Comparison of ENCODE assay signal across 23 cellular contexts in the genomic region with DNA sequence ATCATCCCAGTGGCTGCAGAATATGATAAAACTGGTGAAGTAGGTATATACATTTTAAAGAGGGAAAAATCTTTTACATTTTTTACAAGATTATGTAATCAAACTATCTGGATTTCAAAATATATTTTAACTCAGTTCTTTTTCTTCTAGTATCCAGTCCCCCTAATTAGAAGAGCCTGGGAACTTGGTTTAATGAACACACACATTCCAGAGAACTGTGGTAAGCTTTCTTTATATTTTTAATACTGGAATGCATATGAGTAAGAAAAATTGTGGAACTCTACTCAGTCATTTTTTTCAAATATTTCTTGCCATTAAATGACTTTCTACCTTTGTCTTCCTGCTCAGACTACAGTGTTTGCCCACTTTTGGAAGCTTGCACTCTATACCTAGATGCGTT.
"Had no signal": no experiment of that assay in that cellular context is flagged by ENCODE, and none has a peak within 500 bp of the region (broad histone marks: within the 10 kb centered on the region; RNA-seq: fewer than 3 reads in every experiment).

No MANE protein-coding gene starts in this region.

- ATAC-seq: activated CD8-positive, alpha-beta memory T cell treated with anti-CD3 and anti-CD28 coated beads, Interleukin-2, amount 10 ng/mL, durations not matched to agents 7 days and 5 days; activated CD8-positive, alpha-beta T cell treated with anti-CD3 and anti-CD28 coated beads for 36 hours; left lung; natural killer cell treated with Interleukin-12 subunit alpha and Interleukin-12 subunit beta and Interleukin-15 and Interleukin-18, amount 100 ng/mL, for 72 hours; stimulated activated naive CD8-positive, alpha-beta T cell treated with anti-CD3 and anti-CD28 coated beads, Interleukin-15, amount 100 ng/mL, for 72 hours had no signal

- H3K27me3 ChIP-seq: left lung, tibial artery had no signal

- H3K27ac ChIP-seq: left lung, tibial artery, WERI-Rb-1 had no signal

- H3K9me3 ChIP-seq: left lung, tibial artery had no signal

- H3K4me3 ChIP-seq: left lung, lung, tibial artery had no signal

- DNase-seq: activated CD4-positive, alpha-beta T cell treated with anti-CD3 and anti-CD28 coated beads, Interleukin-2, amount 10 ng/mL, durations not matched to agents 7 days and 5 days; activated CD4-positive, CD25-positive, alpha-beta regulatory T cell treated with anti-CD3 and anti-CD28 coated beads, Interleukin-2, amount 50 U/mL, for 72 hours; activated CD8-positive, alpha-beta memory T cell treated with anti-CD3 and anti-CD28 coated beads, Interleukin-2, amount 10 ng/mL, durations not matched to agents 7 days and 5 days; activated CD8-positive, alpha-beta T cell treated with anti-CD3 and anti-CD28 coated beads for 36 hours; activated gamma-delta T cell; activated T-cell treated with anti-CD3 and anti-CD28 coated beads for 4 hours; aorta; dermis blood vessel endothelial cell; effector CD8-positive, alpha-beta T cell; erythroblast; glutamatergic neuron; hippocampal formation; kidney glomerular epithelial cell; left lung; midbrain; retina; stimulated activated CD4-positive, alpha-beta T cell treated with anti-CD3 and anti-CD28 coated beads, Interleukin-12 subunit alpha, Interleukin-12 subunit beta, amount 100 ng/mL, for 4 hours; stimulated activated CD4-positive, alpha-beta T cell treated with anti-CD3 and anti-CD28 coated beads, Interleukin-4, amount 100 ng/mL, for 4 hours; stimulated activated naive CD8-positive, alpha-beta T cell treated with anti-CD3 and anti-CD28 coated beads, Interleukin-15, amount 100 ng/mL, for 72 hours; tibial artery; WERI-Rb-1 had no signal
